ENCODE assay signal across 1 cellular context in the genomic region with DNA sequence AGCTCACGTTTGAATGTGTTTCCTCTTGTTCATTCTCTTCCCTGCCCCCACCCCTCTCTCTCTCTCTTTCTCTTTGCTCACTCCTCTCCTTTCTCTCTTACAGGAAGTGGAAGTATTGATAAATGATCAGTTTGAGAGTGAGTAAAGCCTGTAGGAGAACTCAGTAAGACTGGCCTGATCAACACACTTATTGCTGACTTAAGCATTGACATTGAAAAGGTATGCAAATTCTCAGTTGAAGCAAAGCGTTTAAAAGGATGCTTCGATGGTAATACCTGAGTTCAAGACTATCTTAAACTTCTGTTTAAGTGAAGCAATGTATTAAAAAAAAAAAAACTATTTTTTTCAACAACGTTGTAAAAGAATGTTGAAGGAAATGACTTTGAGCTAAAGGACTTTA.
A peak's percentile ranks its signal among the peaks of the same experiment; 100 is the strongest.
TF ChIP-seq lines count a peak whose summit lies in the region.

No MANE protein-coding gene starts in this region.

TF ChIP-seq in HepG2, 621 proteins besides CTCF, POLR2A, EP300 and RAD21 (continued from another document):
- TF ChIP-seq ZHX1 (CRISPR knock-in tag; IDR thresholded peaks at IDR 0.05; ENCODE audit: low read depth): no peak
- TF ChIP-seq, protein P1, sequence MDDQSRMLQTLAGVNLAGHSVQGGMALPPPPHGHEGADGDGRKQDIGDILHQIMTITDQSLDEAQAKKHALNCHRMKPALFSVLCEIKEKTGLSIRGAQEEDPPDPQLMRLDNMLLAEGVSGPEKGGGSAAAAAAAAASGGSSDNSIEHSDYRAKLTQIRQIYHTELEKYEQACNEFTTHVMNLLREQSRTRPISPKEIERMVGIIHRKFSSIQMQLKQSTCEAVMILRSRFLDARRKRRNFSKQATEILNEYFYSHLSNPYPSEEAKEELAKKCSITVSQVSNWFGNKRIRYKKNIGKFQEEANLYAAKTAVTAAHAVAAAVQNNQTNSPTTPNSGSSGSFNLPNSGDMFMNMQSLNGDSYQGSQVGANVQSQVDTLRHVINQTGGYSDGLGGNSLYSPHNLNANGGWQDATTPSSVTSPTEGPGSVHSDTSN (CRISPR knock-in tag; IDR thresholded peaks at IDR 0.05; ENCODE audit: borderline replicate concordance): no peak
- TF ChIP-seq ZBTB42 (CRISPR knock-in tag; IDR thresholded peaks at IDR 0.05): no peak
- no peak for TF ChIP-seq ZNF10 (CRISPR knock-in tag; IDR thresholded peaks at IDR 0.05; ENCODE audit: borderline replicate concordance, low read depth)
- TF ChIP-seq ZNF138 (CRISPR knock-in tag; IDR thresholded peaks at IDR 0.05; ENCODE audit: low read depth): no peak
- TF ChIP-seq NPAS2 (CRISPR knock-in tag; IDR thresholded peaks at IDR 0.05; ENCODE audit: borderline replicate concordance): no peak
- TF ChIP-seq MAF1 (CRISPR knock-in tag; IDR thresholded peaks at IDR 0.05; ENCODE audit: borderline replicate concordance): no peak
- TF ChIP-seq MAFF (IDR thresholded peaks at IDR 0.05; ENCODE audit: low read depth, low read length): peak; percentile 73
- TF ChIP-seq MAFK (conservative IDR thresholded peaks at IDR 0.05 in 1 of 2, IDR thresholded peaks at IDR 0.05 in 1 of 2; ENCODE audit: low read length in 2 of 2): peak; percentile 50 to 80
